Comparison of ENCODE assay signal across 1 cellular context in genomic region chr17:49194297-49194607, GRCh38.
TF ChIP-seq lines count a peak whose summit lies in the region.

No MANE protein-coding gene starts in this region.

TF ChIP-seq in HCT116, 20 proteins besides CTCF, POLR2A, EP300 and RAD21 (continued from another document):
- TF ChIP-seq, protein P1, sequence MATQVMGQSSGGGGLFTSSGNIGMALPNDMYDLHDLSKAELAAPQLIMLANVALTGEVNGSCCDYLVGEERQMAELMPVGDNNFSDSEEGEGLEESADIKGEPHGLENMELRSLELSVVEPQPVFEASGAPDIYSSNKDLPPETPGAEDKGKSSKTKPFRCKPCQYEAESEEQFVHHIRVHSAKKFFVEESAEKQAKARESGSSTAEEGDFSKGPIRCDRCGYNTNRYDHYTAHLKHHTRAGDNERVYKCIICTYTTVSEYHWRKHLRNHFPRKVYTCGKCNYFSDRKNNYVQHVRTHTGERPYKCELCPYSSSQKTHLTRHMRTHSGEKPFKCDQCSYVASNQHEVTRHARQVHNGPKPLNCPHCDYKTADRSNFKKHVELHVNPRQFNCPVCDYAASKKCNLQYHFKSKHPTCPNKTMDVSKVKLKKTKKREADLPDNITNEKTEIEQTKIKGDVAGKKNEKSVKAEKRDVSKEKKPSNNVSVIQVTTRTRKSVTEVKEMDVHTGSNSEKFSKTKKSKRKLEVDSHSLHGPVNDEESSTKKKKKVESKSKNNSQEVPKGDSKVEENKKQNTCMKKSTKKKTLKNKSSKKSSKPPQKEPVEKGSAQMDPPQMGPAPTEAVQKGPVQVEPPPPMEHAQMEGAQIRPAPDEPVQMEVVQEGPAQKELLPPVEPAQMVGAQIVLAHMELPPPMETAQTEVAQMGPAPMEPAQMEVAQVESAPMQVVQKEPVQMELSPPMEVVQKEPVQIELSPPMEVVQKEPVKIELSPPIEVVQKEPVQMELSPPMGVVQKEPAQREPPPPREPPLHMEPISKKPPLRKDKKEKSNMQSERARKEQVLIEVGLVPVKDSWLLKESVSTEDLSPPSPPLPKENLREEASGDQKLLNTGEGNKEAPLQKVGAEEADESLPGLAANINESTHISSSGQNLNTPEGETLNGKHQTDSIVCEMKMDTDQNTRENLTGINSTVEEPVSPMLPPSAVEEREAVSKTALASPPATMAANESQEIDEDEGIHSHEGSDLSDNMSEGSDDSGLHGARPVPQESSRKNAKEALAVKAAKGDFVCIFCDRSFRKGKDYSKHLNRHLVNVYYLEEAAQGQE (IDR thresholded peaks at IDR 0.05; ENCODE audit: low read depth): no peak
- TF ChIP-seq CEBPB (IDR thresholded peaks at IDR 0.05; ENCODE audit: low read depth): no peak
TF ChIP-seq in HCT116: peak in this region for 0.
